In the genomic region with DNA sequence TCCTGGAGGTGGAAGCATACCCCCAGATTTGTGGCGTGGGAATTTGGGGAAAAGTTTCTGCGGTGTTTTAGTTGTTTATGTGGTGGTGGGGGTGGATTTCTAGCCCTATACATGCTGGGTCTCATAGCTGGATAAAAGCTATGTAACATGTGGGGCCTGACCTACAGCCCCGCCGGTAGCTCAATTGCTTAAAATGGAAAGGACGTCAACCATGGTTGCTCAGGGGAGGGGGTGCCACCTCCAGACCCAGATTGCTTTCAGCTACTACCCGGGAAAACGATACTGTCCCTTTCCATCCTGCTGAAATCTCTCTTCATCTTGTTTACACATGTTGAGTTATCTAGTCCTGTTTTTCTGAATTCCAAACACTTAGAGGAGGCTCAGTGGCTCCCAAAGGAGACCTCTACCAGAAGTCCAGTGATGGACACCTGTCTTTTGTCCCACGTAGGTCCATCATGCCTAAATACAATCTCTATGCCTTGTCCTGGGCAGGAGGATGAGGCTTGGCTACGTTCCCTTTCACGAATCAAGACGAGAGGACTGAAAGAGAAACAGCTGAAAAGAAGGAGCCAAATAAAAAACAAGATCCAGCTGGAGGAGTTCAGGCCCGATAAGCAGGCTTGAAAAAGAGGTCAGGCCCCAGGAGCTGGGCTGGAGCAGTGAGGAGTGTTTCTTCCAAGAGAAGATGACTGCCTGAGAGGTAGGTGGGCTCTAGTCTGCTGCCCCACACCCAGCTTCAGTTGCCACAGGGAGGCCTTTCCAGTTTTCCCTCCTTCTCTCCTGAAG, we compare ENCODE assay signal across 25 cellular contexts.
DNase-seq lines count a peak whose midpoint lies in the region; ATAC-seq and TF ChIP-seq lines count a peak whose summit lies in the region.
"Had no signal": no experiment of that assay in that cellular context is flagged by ENCODE, and none has a peak within 500 bp of the region (broad histone marks: within the 10 kb centered on the region; RNA-seq: fewer than 3 reads in every experiment).

No MANE protein-coding gene starts in this region.

- no peaks in the 10 kb centered on the region for H3K9me3 ChIP-seq in breast epithelium
- H3K9me3 ChIP-seq in mammary epithelial cell (replicated peaks; ENCODE audit: insufficient read depth, low read length) = no peaks in the 10 kb centered on the region
- H3K9me3 ChIP-seq in right cardiac atrium (ENCODE audit: control insufficient read depth, low read length) = no peaks in the 10 kb centered on the region
- no peaks in the 10 kb centered on the region for H3K9me3 ChIP-seq in skeletal muscle tissue (ENCODE audit: control insufficient read depth in 3 of 3, low read length in 3 of 3)
- H3K9me3 ChIP-seq: BE2C had no signal

- no peak overlapping the region for H2AFZ ChIP-seq in mammary epithelial cell (ENCODE audit: low read depth, low read length)

- no peaks in the 10 kb centered on the region for H3K79me2 ChIP-seq in mammary epithelial cell (ENCODE audit: insufficient read depth, low read length)

- H3K4me1 ChIP-seq in breast epithelium (peaks cover 6 to 27% of the 10 kb centered on the region in 2 donors), mammary epithelial cell (ENCODE audit: insufficient read depth, low read length) (no peaks in the 10 kb centered on the region), right cardiac atrium (ENCODE audit: control insufficient read depth, insufficient read depth, low read length) (no peaks in the 10 kb centered on the region), skeletal muscle tissue (ENCODE audit: control insufficient read depth in 3 of 3, insufficient read depth in 3 of 3, low read length in 3 of 3) (peaks cover 12 to 24% (median 19%) of the 10 kb centered on the region in 3 donors)

- dilution Hi-C loops in mammary epithelial cell (cut with HindIII; ENCODE audit: low sequenced_read_pairs) = no loop called here

- TF ChIP-seq CTCF in breast epithelium (IDR thresholded peaks at IDR 0.05) (no peak), mammary epithelial cell (conservative IDR thresholded peaks at IDR 0.05 in 1 of 2, IDR thresholded peaks at IDR 0.05 in 1 of 2; ENCODE audit: extremely low read depth in 1 of 2, insufficient read depth in 1 of 2, low read depth in 1 of 2, low read length in 2 of 2) (no peak)

- H3K4me3 ChIP-seq in breast epithelium (peak overlapping the region; percentile 11 to 44 (median 16)), mammary epithelial cell (replicated peaks in 1 of 3; ENCODE audit: insufficient read depth in 1 of 3, low read depth in 2 of 3, low read length in 3 of 3) (no peak overlapping the region), right cardiac atrium (ENCODE audit: low read length) (no peak overlapping the region), skeletal muscle tissue (ENCODE audit: low read length in 3 of 3) (peak overlapping the region; percentile 39 to 58 (median 49))
- H3K4me3 ChIP-seq: GM12878 had no signal

- H3K4me2 ChIP-seq in mammary epithelial cell (ENCODE audit: insufficient read depth, low read depth, low read length) = no peak overlapping the region

- DNase-seq in breast epithelium (ENCODE audit: low spot score in 2 of 2) (no peak), mammary epithelial cell (no peak), right cardiac atrium (peak; percentile 49 to 83 (median 76))
- DNase-seq: activated B cell treated with CpG ODN at 0.5 μM for 24 hours; activated CD4-positive, alpha-beta memory T cell treated with anti-CD3 and anti-CD28 coated beads, Interleukin-2, amount 10 ng/mL, durations not matched to agents 7 days and 5 days; activated naive CD4-positive, alpha-beta T cell treated with anti-CD3 and anti-CD28 coated beads, Interleukin-2, amount 50 U/mL, for 16 hours; activated T-cell treated with anti-CD3 and anti-CD28 coated beads, Interleukin-2, amount 50 U/mL, for 48 hours; BE2C; GDM1; glutamatergic neuron; HFFc6; Karpas-422; NCI-H1092; NCI-H2029 treated with DMSO at 0.1 percent for 48 hours; NCI-H510A treated with DMSO at 0.1 percent for 48 hours; T-helper 2 cell had no signal

- no peaks in the 10 kb centered on the region for H3K27me3 ChIP-seq in breast epithelium
- H3K27me3 ChIP-seq in mammary epithelial cell (ENCODE audit: insufficient read depth, low read length) = no peaks in the 10 kb centered on the region
- H3K27me3 ChIP-seq in right cardiac atrium (ENCODE audit: control insufficient read depth, insufficient read depth) = no peaks in the 10 kb centered on the region
- H3K27me3 ChIP-seq in skeletal muscle tissue (ENCODE audit: control insufficient read depth in 3 of 3, insufficient read depth in 3 of 3, low read length in 3 of 3) = no peaks in the 10 kb centered on the region
- H3K27me3 ChIP-seq: BE2C had no signal

- CTCF ChIA-PET in mammary epithelial cell (lab: Charles Lee; ENCODE audit: low non-redundant PET) = no interaction called here

- intact Hi-C loops in breast epithelium (cut with DNase I; ENCODE audit: low total_unique reads) (no loop called here), mammary epithelial cell (cut with micrococcal nuclease) (no loop called here), right cardiac atrium (cut with DNase I) (no loop called here)

- no peaks in the 10 kb centered on the region for H3K36me3 ChIP-seq in breast epithelium
- H3K36me3 ChIP-seq in mammary epithelial cell (ENCODE audit: insufficient read depth, low read length) = no peaks in the 10 kb centered on the region
- H3K36me3 ChIP-seq in skeletal muscle tissue (ENCODE audit: control insufficient read depth in 3 of 3, insufficient read depth in 3 of 3, low read length in 3 of 3) = no peaks in the 10 kb centered on the region
- H3K36me3 ChIP-seq: BE2C had no signal

- ATAC-seq in right cardiac atrium (peak; percentile 69 to 77), HG02642 (IDR thresholded peaks at IDR 0.05; ENCODE audit: poor library complexity, unreplicated experiment) (no peak), HG02938 (IDR thresholded peaks at IDR 0.05; ENCODE audit: unreplicated experiment) (no peak), HG02852 (IDR thresholded peaks at IDR 0.05; ENCODE audit: unreplicated experiment) (no peak), GM21528 (IDR thresholded peaks at IDR 0.05; ENCODE audit: low FRiP score, unreplicated experiment) (no peak)
- ATAC-seq: GM12878; natural killer cell treated with Interleukin-12 subunit alpha and Interleukin-12 subunit beta and Interleukin-15 and Interleukin-18, amount 100 ng/mL, for 72 hours; stimulated activated effector memory CD8-positive, alpha-beta T cell treated with anti-CD3 and anti-CD28 coated beads, Interleukin-12 subunit alpha, Interleukin-12 subunit beta, amount 100 ng/mL, for 72 hours had no signal

- no peak overlapping the region for H3K9ac ChIP-seq in mammary epithelial cell (ENCODE audit: insufficient read depth, low read length)
- peak overlapping the region; percentile 27 to 70 (median 61) for H3K9ac ChIP-seq in skeletal muscle tissue (ENCODE audit: low read depth in 1 of 3, low read length in 3 of 3)

- WGBS in mammary epithelial cell (ENCODE audit: low coverage, missing lambda C conversion rate) = 76% methylated on average over 12 of the region's 12 CpGs
- 57% methylated on average over 12 of the region's 12 CpGs for WGBS in right cardiac atrium

- in situ Hi-C loops in mammary epithelial cell (cut with MboI; ENCODE audit: low sequenced_read_pairs in 2 of 2) = no loop called here

- no TSS peak for BruUV-seq in mammary epithelial cell (replicated peaks; lab: Mats Ljungman, UMichigan)

- TF ChIP-seq POLR2A in breast epithelium (IDR thresholded peaks at IDR 0.05) = no peak

- H4K20me1 ChIP-seq in mammary epithelial cell (ENCODE audit: insufficient read depth, low read length) = no peaks in the 10 kb centered on the region

- H3K27ac ChIP-seq in breast epithelium = peak overlapping the region; percentile 91 to 98
- H3K27ac ChIP-seq in mammary epithelial cell (ENCODE audit: insufficient read depth, low read depth, low read length) = no peak overlapping the region
- peak overlapping the region; percentile 79 for H3K27ac ChIP-seq in right cardiac atrium (ENCODE audit: low read length)
- H3K27ac ChIP-seq in skeletal muscle tissue (ENCODE audit: low read depth, low read length) = peak overlapping the region; percentile 97
- H3K27ac ChIP-seq: 22Rv1 had no signal

Comparison
In these comparisons a context has a peak if more than half of its experiments do, and no peak if none do; other contexts are left out.
1. H3K4me3 ChIP-seq: peak in breast epithelium (3 of 3) and skeletal muscle tissue (3 of 3); none in mammary epithelial cell (0 of 3) and right cardiac atrium (single experiment).
2. DNase-seq: peak in right cardiac atrium (3 of 3); none in breast epithelium (0 of 2) and mammary epithelial cell (single experiment).
3. ATAC-seq: peak in right cardiac atrium (2 of 2); none in HG02642 (single experiment), HG02938 (single experiment), HG02852 (single experiment) and GM21528 (single experiment).